Comparison of ENCODE assay signal across 1 cellular context in the genomic region with DNA sequence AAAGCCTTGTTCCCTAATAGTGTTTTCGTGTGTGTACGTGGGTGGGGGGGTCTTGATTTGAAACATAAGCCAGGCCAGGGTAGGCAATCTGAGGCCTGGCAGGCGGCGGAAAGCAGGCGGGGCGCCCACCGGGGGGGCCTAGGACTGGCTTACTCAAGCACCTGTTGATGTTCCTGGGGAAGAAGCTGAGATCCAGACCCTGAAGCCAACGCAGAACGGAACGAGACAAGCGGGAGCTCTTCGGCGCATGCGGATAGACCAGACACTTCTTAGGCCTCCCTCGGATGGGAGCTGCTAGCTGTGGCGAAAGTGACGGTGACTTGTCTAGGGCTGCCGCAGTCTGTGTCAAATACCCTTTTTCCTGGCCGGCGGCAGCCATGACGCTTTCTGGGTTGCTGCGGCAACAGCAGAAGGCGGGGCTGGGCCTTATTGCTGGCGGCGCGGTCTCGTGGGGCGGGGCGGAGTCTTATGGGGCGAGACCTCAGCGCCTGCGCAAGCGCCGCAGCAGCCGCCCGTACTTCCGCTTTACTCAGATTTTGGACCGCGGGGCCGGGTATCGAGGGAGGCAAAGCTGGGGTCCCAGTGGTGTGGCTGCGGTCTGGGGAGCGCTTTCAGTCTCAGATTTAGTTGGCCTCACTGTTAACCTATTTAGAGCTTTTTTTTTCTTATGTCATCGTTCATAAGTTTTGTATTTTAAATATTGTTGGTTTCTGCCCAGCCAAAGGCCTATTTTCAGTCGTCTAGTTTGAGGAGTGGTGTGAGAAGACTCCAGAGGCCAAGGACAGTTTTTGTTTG.
A peak's percentile ranks its signal among the peaks of the same experiment; 100 is the strongest.
TF ChIP-seq lines count a peak whose summit lies in the region.

Gene SPATA4 (minus strand): TSS at position 402 of the 795 bp plus-strand sequence. CDS start 23 bp downstream, at position 379.

TF ChIP-seq in K562, 482 proteins besides CTCF, POLR2A, EP300 and RAD21 (continued from another document and continues in another):
- no peak for TF ChIP-seq NR3C1 (CRISPR knock-in tag; IDR thresholded peaks at IDR 0.05)
- peak; percentile 89 to 93; a peak in 3 of 4 replicates for TF ChIP-seq SIN3A (IDR thresholded peaks at IDR 0.05; ENCODE audit: borderline replicate concordance in 2 of 2, control insufficient read depth in 1 of 2, low read depth in 2 of 2, low read length in 2 of 2)
- peak; percentile 75 for TF ChIP-seq MEIS2 (IDR thresholded peaks at IDR 0.05; ENCODE audit: partially characterized antibody)
- TF ChIP-seq TFAP4 (CRISPR knock-in tag; IDR thresholded peaks at IDR 0.05; ENCODE audit: borderline replicate concordance): peak; percentile 55; the same call in 1 of the 2 replicates
- 0 out of 2 replicates have a peak, but pooled peaks have one; percentile 11 for TF ChIP-seq CREB3L1 (IDR thresholded peaks at IDR 0.05; ENCODE audit: borderline replicate concordance, low read depth)
- peak; percentile 82 for TF ChIP-seq CXXC5 (CRISPR knock-in tag; IDR thresholded peaks at IDR 0.05)
- TF ChIP-seq PHF8 (IDR thresholded peaks at IDR 0.05; ENCODE audit: borderline replicate concordance, low read length): peak; percentile 61; the same call in 1 of the 2 replicates
- TF ChIP-seq PHB (CRISPR knock-in tag; IDR thresholded peaks at IDR 0.05): no peak
- TF ChIP-seq ILF3 (IDR thresholded peaks at IDR 0.05; ENCODE audit: borderline replicate concordance): no peak
- no peak for TF ChIP-seq ZNF778 (CRISPR knock-in tag; IDR thresholded peaks at IDR 0.05)
- no peak for TF ChIP-seq ASH1L (IDR thresholded peaks at IDR 0.05; ENCODE audit: borderline replicate concordance, low read depth, partially characterized antibody)
- TF ChIP-seq NEUROD1 (IDR thresholded peaks at IDR 0.05; ENCODE audit: borderline replicate concordance, low read depth, low read length, partially characterized antibody): no peak
- no peak for TF ChIP-seq NUFIP1 (IDR thresholded peaks at IDR 0.05; ENCODE audit: partially characterized antibody)
- peak in 1 of 2 experiments; percentile 93; a peak in 2 of 4 replicates for TF ChIP-seq HDAC1 (IDR thresholded peaks at IDR 0.05)
- peak in 1 of 2 experiments; percentile 59; a peak in 1 of 4 replicates for TF ChIP-seq KDM4B (IDR thresholded peaks at IDR 0.05; ENCODE audit: borderline replicate concordance in 2 of 2, low read depth in 1 of 2)
- 0 out of 2 replicates have a peak, but pooled peaks have one; percentile 14 for TF ChIP-seq CHD2 (IDR thresholded peaks at IDR 0.05; ENCODE audit: low read depth, low read length)
- TF ChIP-seq POLR2H (tag; IDR thresholded peaks at IDR 0.05; ENCODE audit: low read depth): peak; percentile 55; the same call in 1 of the 2 replicates
- no peak for TF ChIP-seq RBM15 (IDR thresholded peaks at IDR 0.05; ENCODE audit: insufficient read depth, low read length)
- TF ChIP-seq, protein P1, sequence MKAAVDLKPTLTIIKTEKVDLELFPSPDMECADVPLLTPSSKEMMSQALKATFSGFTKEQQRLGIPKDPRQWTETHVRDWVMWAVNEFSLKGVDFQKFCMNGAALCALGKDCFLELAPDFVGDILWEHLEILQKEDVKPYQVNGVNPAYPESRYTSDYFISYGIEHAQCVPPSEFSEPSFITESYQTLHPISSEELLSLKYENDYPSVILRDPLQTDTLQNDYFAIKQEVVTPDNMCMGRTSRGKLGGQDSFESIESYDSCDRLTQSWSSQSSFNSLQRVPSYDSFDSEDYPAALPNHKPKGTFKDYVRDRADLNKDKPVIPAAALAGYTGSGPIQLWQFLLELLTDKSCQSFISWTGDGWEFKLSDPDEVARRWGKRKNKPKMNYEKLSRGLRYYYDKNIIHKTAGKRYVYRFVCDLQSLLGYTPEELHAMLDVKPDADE (conservative IDR thresholded peaks at IDR 0.05; ENCODE audit: control insufficient read depth, low read depth, low read length): 0 out of 2 replicates have a peak, but pooled peaks have one; percentile 62
- peak; percentile 67; the same call in 1 of the 2 replicates for TF ChIP-seq ARID4B (CRISPR knock-in tag; IDR thresholded peaks at IDR 0.05)
- TF ChIP-seq SUPT5H (IDR thresholded peaks at IDR 0.05): peak; percentile 64
- TF ChIP-seq CSDE1 (IDR thresholded peaks at IDR 0.05): peak in 1 of 2 experiments; percentile 61; a peak in 1 of 4 replicates
- no peak for TF ChIP-seq HDGF (IDR thresholded peaks at IDR 0.05)
- TF ChIP-seq CHD4 (IDR thresholded peaks at IDR 0.05; ENCODE audit: insufficient read depth, insufficient replicate concordance, low read depth, low read length, poor library complexity, severe bottlenecking): no peak
- TF ChIP-seq SP1 (CRISPR knock-in tag; IDR thresholded peaks at IDR 0.05): no peak
- peak; percentile 51 for TF ChIP-seq MGA (IDR thresholded peaks at IDR 0.05)
- peak; percentile 90 for TF ChIP-seq VEZF1 (CRISPR knock-in tag; IDR thresholded peaks at IDR 0.05)
- TF ChIP-seq SAP30 (IDR thresholded peaks at IDR 0.05; ENCODE audit: borderline replicate concordance, insufficient read depth, low read depth, low read length, poor library complexity, severe bottlenecking): peak; percentile 97
- peak; percentile 67; the same call in 1 of the 2 replicates for TF ChIP-seq GABPB1 (CRISPR knock-in tag; IDR thresholded peaks at IDR 0.05)
